Comparison of ENCODE assay signal across 1 cellular context in the genomic region with DNA sequence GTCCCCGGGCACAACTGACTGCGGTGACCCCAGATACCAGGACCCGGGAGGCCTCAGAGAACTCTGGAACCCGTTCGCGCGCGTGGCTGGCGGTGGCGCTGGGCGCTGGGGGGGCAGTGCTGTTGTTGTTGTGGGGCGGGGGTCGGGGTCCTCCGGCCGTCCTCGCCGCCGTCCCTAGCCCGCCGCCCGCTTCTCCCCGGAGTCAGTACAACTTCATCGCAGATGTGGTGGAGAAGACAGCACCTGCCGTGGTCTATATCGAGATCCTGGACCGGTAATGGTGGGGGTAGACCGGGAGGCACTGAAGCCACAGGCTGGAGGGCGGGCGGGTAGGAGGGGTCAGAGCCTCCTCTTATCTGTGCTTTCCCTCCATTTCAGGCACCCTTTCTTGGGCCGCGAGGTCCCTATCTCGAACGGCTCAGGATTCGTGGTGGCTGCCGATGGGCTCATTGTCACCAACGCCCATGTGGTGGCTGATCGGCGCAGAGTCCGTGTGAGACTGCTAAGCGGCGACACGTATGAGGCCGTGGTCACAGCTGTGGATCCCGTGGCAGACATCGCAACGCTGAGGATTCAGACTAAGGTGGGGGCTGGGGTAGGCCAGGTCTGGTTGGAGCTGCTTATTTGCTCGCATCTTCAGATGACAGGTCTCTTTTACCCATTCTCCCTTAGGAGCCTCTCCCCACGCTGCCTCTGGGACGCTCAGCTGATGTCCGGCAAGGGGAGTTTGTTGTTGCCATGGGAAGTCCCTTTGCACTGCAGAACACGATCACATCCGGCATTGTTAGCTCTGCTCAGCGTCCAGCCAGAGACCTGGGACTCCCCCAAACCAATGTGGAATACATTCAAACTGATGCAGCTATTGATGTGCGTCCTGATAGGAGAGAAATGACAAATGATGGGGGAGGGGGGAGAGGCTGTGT.
TF ChIP-seq lines count a peak whose summit lies in the region.

No MANE protein-coding gene starts in this region.

TF ChIP-seq in HCT116, 20 proteins besides CTCF, POLR2A, EP300 and RAD21 (continued from another document):
- TF ChIP-seq YY1 (IDR thresholded peaks at IDR 0.05; ENCODE audit: extremely low read depth, insufficient replicate concordance, low read depth, low read length) (no peak), EZH2 (IDR thresholded peaks at IDR 0.05) (no peak), TCF7L2 (IDR thresholded peaks at IDR 0.05; ENCODE audit: borderline replicate concordance, extremely low read depth, insufficient read depth, insufficient read length) (no peak), EZH2phosphoT487 (IDR thresholded peaks at IDR 0.05; ENCODE audit: borderline replicate concordance) (no peak), SIN3A (IDR thresholded peaks at IDR 0.05; ENCODE audit: low read depth) (no peak), JUND (IDR thresholded peaks at IDR 0.05) (no peak), EGR1 (IDR thresholded peaks at IDR 0.05; ENCODE audit: low read depth) (no peak), ZNF274 (IDR thresholded peaks at IDR 0.05; ENCODE audit: low read depth, low read length) (no peak), CEBPB (IDR thresholded peaks at IDR 0.05; ENCODE audit: low read depth) (no peak), POLR2AphosphoS5 (IDR thresholded peaks at IDR 0.05; ENCODE audit: low read depth, low read length) (no peak), FOSL1 (IDR thresholded peaks at IDR 0.05; ENCODE audit: low read depth) (no peak), SRF (IDR thresholded peaks at IDR 0.05; ENCODE audit: low read depth) (no peak)
- TF ChIP-seq, protein P1, sequence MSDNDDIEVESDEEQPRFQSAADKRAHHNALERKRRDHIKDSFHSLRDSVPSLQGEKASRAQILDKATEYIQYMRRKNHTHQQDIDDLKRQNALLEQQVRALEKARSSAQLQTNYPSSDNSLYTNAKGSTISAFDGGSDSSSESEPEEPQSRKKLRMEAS (IDR thresholded peaks at IDR 0.05) = no peak
- TF ChIP-seq, protein P2, sequence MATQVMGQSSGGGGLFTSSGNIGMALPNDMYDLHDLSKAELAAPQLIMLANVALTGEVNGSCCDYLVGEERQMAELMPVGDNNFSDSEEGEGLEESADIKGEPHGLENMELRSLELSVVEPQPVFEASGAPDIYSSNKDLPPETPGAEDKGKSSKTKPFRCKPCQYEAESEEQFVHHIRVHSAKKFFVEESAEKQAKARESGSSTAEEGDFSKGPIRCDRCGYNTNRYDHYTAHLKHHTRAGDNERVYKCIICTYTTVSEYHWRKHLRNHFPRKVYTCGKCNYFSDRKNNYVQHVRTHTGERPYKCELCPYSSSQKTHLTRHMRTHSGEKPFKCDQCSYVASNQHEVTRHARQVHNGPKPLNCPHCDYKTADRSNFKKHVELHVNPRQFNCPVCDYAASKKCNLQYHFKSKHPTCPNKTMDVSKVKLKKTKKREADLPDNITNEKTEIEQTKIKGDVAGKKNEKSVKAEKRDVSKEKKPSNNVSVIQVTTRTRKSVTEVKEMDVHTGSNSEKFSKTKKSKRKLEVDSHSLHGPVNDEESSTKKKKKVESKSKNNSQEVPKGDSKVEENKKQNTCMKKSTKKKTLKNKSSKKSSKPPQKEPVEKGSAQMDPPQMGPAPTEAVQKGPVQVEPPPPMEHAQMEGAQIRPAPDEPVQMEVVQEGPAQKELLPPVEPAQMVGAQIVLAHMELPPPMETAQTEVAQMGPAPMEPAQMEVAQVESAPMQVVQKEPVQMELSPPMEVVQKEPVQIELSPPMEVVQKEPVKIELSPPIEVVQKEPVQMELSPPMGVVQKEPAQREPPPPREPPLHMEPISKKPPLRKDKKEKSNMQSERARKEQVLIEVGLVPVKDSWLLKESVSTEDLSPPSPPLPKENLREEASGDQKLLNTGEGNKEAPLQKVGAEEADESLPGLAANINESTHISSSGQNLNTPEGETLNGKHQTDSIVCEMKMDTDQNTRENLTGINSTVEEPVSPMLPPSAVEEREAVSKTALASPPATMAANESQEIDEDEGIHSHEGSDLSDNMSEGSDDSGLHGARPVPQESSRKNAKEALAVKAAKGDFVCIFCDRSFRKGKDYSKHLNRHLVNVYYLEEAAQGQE (IDR thresholded peaks at IDR 0.05; ENCODE audit: low read depth) = no peak
- TF ChIP-seq, protein P3, sequence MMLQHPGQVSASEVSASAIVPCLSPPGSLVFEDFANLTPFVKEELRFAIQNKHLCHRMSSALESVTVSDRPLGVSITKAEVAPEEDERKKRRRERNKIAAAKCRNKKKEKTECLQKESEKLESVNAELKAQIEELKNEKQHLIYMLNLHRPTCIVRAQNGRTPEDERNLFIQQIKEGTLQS (IDR thresholded peaks at IDR 0.05) = no peak
- TF ChIP-seq, protein P4, sequence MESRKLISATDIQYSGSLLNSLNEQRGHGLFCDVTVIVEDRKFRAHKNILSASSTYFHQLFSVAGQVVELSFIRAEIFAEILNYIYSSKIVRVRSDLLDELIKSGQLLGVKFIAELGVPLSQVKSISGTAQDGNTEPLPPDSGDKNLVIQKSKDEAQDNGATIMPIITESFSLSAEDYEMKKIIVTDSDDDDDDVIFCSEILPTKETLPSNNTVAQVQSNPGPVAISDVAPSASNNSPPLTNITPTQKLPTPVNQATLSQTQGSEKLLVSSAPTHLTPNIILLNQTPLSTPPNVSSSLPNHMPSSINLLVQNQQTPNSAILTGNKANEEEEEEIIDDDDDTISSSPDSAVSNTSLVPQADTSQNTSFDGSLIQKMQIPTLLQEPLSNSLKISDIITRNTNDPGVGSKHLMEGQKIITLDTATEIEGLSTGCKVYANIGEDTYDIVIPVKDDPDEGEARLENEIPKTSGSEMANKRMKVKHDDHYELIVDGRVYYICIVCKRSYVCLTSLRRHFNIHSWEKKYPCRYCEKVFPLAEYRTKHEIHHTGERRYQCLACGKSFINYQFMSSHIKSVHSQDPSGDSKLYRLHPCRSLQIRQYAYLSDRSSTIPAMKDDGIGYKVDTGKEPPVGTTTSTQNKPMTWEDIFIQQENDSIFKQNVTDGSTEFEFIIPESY (IDR thresholded peaks at IDR 0.05; ENCODE audit: extremely low read depth, insufficient replicate concordance, low read length) = no peak
